In the genomic region with DNA sequence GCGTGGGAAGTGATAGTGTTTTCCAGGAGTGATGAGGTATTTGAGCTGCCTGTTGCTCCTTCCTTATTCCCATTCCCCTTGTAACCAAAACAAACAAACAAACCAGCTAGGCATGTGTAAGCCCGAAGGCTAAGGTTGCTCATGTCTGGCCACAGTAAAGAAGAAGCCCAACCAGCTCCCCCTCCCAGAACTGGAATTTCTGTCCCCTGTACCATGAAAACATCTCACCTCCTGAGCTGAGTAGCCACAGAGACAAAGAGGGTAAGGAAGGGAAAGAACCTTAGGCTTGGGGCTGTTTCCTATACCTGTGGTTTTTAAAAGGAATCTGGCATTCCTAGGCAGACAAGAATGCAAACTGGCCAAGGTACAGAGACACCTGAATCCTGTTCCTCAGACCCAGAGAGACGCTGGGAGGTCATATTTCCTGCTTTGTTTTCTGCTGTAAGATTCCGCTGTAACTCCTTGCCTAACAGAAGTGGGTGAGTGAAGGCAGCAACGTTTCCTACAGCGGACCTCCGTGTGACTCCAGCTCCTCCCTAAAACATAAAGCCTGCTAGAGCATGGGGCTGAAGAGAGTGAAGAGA, we compare ENCODE assay signal across 9 cellular contexts. TPM values are rescaled to one million over a fixed set of nuclear protein-coding genes. Genes with fewer than 3 reads are reported as not detected.
DNase-seq lines count a peak whose midpoint lies in the region; ATAC-seq, FAIRE-seq and TF ChIP-seq lines count a peak whose summit lies in the region.
"Had no signal": no experiment of that assay in that cellular context is flagged by ENCODE, and none has a peak within 500 bp of the region (broad histone marks: within the 10 kb centered on the region; RNA-seq: fewer than 3 reads in every experiment).

No MANE protein-coding gene starts in this region.

- TF ChIP-seq POLR2A in adrenal gland (IDR thresholded peaks at IDR 0.05) = no peak

- H3K27ac ChIP-seq in adrenal gland = peak overlapping the region in 4 of 5 donors; percentile 51 to 79 (median 63)
- peak overlapping the region; percentile 16 to 72 for H3K27ac ChIP-seq in kidney (ENCODE audit: low read depth in 2 of 2, low read length in 2 of 2)
- peak overlapping the region; percentile 93 for H3K27ac ChIP-seq in smooth muscle cell (ENCODE audit: low read depth)

- H3K27me3 ChIP-seq in adrenal gland (no peaks in the 10 kb centered on the region), smooth muscle cell (ENCODE audit: low read depth) (no peaks in the 10 kb centered on the region)

- no peaks in the 10 kb centered on the region for H3K79me2 ChIP-seq in smooth muscle cell (ENCODE audit: low read depth)

- H2AFZ ChIP-seq in smooth muscle cell (ENCODE audit: low read depth) = no peak overlapping the region

- 23 to 33% (median 29%) methylated on average over 5 to 7 of the region's 7 CpGs for WGBS in adrenal gland, 4 donors
- 11% methylated on average over 7 of the region's 7 CpGs for WGBS in smooth muscle cell (ENCODE audit: low lambda C conversion rate)

- no peaks in the 10 kb centered on the region for H3F3A ChIP-seq in smooth muscle cell (ENCODE audit: low read depth)

- H3K4me1 ChIP-seq in adrenal gland (replicated peaks in 1 of 2) (peaks cover 21 to 29% of the 10 kb centered on the region in 2 donors), kidney (ENCODE audit: control insufficient read depth in 1 of 2, insufficient read depth in 1 of 2, low read depth in 1 of 2, low read length in 2 of 2) (peaks cover 13 to 14% of the 10 kb centered on the region in 2 donors), smooth muscle cell (ENCODE audit: low read depth) (peaks cover 33% of the 10 kb centered on the region)

- no peak overlapping the region for H3K9ac ChIP-seq in kidney (ENCODE audit: low read length in 2 of 2)
- H3K9ac ChIP-seq in smooth muscle cell (ENCODE audit: low read depth) = peak overlapping the region; percentile 68

- peak overlapping the region; percentile 63 for H3K4me2 ChIP-seq in smooth muscle cell

- intact Hi-C loops in adrenal gland (cut with DNase I) (loop anchor here in 1 of 2 donors (5.0 kb wide), 1 partner anchor 492 kb away; the partner anchor contains the start of gene RHOU), kidney (cut with DNase I) (loop anchor here (10.0 kb wide), 1 partner anchor 494 kb away; the partner anchor contains the start of gene RHOU)

- no peaks in the 10 kb centered on the region for H4K20me1 ChIP-seq in smooth muscle cell (ENCODE audit: low read depth)

- DNase-seq in HPDE6-E6E7 (ENCODE audit: extremely low spot score) (peak; percentile 70), adrenal gland (no peak), kidney (no peak), smooth muscle cell (lab: John Stamatoyannopoulos, UW; ENCODE audit: unreplicated experiment) (no peak), NCI-H1105 treated with DMSO at 0.1 percent for 48 hours (lab: John Stamatoyannopoulos, UW) (no peak), NCI-H187 treated with DMSO at 0.1 percent for 48 hours (lab: John Stamatoyannopoulos, UW) (no peak), DMS114 treated with DMSO at 0.1 percent for 48 hours (lab: John Stamatoyannopoulos, UW; ENCODE audit: unreplicated experiment) (no peak)
- DNase-seq: stimulated activated CD4-positive, alpha-beta T cell treated with anti-CD3 and anti-CD28 coated beads, Interleukin-1b, Interleukin-23, amount 100 ng/mL, for 48 hours had no signal

- no peak for ATAC-seq in HG02759 (IDR thresholded peaks at IDR 0.05; ENCODE audit: unreplicated experiment)

- H3K4me3 ChIP-seq in adrenal gland = no peak overlapping the region
- no peak overlapping the region for H3K4me3 ChIP-seq in kidney (ENCODE audit: low read length in 2 of 2)
- H3K4me3 ChIP-seq in smooth muscle cell = peak overlapping the region; percentile 4

- H3K9me3 ChIP-seq in adrenal gland (replicated peaks in 1 of 3) (no peaks in the 10 kb centered on the region), kidney (ENCODE audit: control insufficient read depth in 1 of 2, low read length in 2 of 2) (no peaks in the 10 kb centered on the region), smooth muscle cell (replicated peaks; ENCODE audit: low read depth) (no peaks in the 10 kb centered on the region)

- TF ChIP-seq CTCF in adrenal gland (IDR thresholded peaks at IDR 0.05) (no peak), kidney (IDR thresholded peaks at IDR 0.05; ENCODE audit: borderline replicate concordance, extremely low read depth, insufficient read depth) (no peak), smooth muscle cell (IDR thresholded peaks at IDR 0.05; ENCODE audit: borderline replicate concordance, insufficient read depth, poor library complexity, severe bottlenecking) (no peak)

- H3K36me3 ChIP-seq in adrenal gland (replicated peaks in 1 of 2) (no peaks in the 10 kb centered on the region), kidney (ENCODE audit: control insufficient read depth in 1 of 2, insufficient read depth in 2 of 2, low read length in 2 of 2) (no peaks in the 10 kb centered on the region), smooth muscle cell (ENCODE audit: low read depth) (no peaks in the 10 kb centered on the region)

- no peak for FAIRE-seq in kidney (lab: Jason Lieb, UNC)

RNA-seq across cellular contexts. Expression of gene RAB4A, which starts 41.7 kb away (rescaled TPM):
- total RNA-seq in adrenal gland (10 to 100 TPM; 34.6 to 80.9 (median 53.1) TPM), kidney (56.0 TPM), smooth muscle cell (25.1 and 43.9 TPM in 2 replicates)
- polyA plus RNA-seq in adrenal gland (10 to 100 TPM; 14.5 to 30.8 (median 16.5) TPM), kidney (ENCODE audit: insufficient read depth, low read depth, low replicate concordance) (38.3 TPM), smooth muscle cell (46.6 and 52.7 TPM in 2 replicates)
